In the genomic region with DNA sequence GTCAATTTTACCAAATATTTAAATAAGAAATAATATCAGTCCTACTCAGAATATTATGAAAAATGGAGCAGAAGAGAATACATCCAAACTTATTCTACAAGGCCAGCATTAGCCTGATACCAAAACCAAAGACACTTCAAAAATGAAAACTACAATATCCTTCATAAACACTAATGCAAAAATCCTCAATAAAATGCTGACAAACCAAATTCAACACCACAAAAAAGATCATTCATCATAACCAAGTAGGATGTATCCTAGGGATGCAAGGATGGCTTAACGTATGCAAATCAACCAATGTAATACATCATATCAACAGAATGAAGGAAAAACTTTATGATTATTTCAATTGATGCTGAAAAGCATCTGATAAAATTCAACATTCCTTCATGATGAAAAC, we compare ENCODE assay signal across 8 cellular contexts.
"Had no signal": no experiment of that assay in that cellular context is flagged by ENCODE, and none has a peak within 500 bp of the region (broad histone marks: within the 10 kb centered on the region; RNA-seq: fewer than 3 reads in every experiment).

No MANE protein-coding gene starts in this region.

- DNase-seq: GDM1, GF-D8 had no signal

- H3K4me3 ChIP-seq: GM12878 had no signal

- FAIRE-seq: G401.6, GM12878, GM12891, GM12892, GM18507, GM19239 had no signal

- ATAC-seq: GM12878 had no signal
